ENCODE assay signal across 16 cellular contexts in the genomic region with DNA sequence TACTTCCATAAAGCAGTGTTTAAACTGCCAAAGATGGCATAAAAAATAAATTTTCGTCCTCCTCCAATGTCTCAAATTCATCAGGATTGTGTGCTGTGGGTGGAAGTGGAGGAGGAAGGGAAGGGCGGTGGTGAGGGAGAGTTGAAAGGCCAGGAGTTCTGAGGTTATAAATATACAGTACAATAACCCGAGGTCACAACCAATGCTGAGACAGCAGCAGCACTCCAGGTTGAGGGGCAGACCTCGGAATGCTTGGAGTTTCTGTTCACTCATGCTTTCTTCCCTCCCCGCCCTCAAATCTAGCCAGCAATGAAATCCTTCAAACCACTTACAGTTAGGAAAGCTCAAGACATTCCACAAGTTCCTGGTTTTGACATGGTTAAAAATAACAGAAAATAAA.
A peak's percentile ranks its signal among the peaks of the same experiment; 100 is the strongest.
DNase-seq lines count a peak whose midpoint lies in the region; ATAC-seq and TF ChIP-seq lines count a peak whose summit lies in the region.
"Had no signal": no experiment of that assay in that cellular context is flagged by ENCODE, and none has a peak within 500 bp of the region (broad histone marks: within the 10 kb centered on the region; RNA-seq: fewer than 3 reads in every experiment).

No MANE protein-coding gene starts in this region.

- H3K27ac Mint-ChIP-seq in nephron progenitor cell = peak overlapping the region; percentile 26
- H3K27ac Mint-ChIP-seq in activated naive CD8-positive, alpha-beta T cell treated with anti-CD3 and anti-CD28 coated beads for 36 hours = no peak overlapping the region

- ATAC-seq in GM21367 (IDR thresholded peaks at IDR 0.05; ENCODE audit: unreplicated experiment) = no peak

- H3K4me3 ChIP-seq in fibroblast of pulmonary artery (replicated peaks; ENCODE audit: low read depth, low read length) = no peak overlapping the region
- H3K4me3 ChIP-seq: colonic mucosa, ovary, upper lobe of left lung had no signal

- peaks cover 43% of the 10 kb centered on the region for H3K4me1 Mint-ChIP-seq in nephron progenitor cell
- peaks cover 2% of the 10 kb centered on the region for H3K4me1 Mint-ChIP-seq in activated naive CD8-positive, alpha-beta T cell treated with anti-CD3 and anti-CD28 coated beads for 36 hours

- no peak overlapping the region for H3K4me3 Mint-ChIP-seq in nephron progenitor cell
- no peak overlapping the region for H3K4me3 Mint-ChIP-seq in activated naive CD8-positive, alpha-beta T cell treated with anti-CD3 and anti-CD28 coated beads for 36 hours

- DNase-seq in AG08395 (ENCODE audit: low spot score) = peak; percentile 18
- peak; percentile 30 for DNase-seq in NCI-H226
- peak; percentile 9 for DNase-seq in fibroblast of pulmonary artery (ENCODE audit: low read depth)
- no peak for DNase-seq in nephron progenitor cell
- DNase-seq in midbrain (lab: John Stamatoyannopoulos, UW) = no peak
- no peak for DNase-seq in stimulated activated CD8-positive, alpha-beta memory T cell treated with anti-CD3 and anti-CD28 coated beads, Interleukin-4, amount 100 ng/mL, for 48 hours
- no peak for DNase-seq in activated naive CD8-positive, alpha-beta T cell treated with anti-CD3 and anti-CD28 coated beads for 36 hours
- DNase-seq: ACHN, amniotic stem cell, colonic mucosa, Kasumi-1, NCI-H1105 treated with DMSO at 0.1 percent for 48 hours, ovary, upper lobe of left lung, WERI-Rb-1 had no signal

- TF ChIP-seq CTCF in fibroblast of pulmonary artery (IDR thresholded peaks at IDR 0.05; ENCODE audit: low read length, missing control alignments) = no peak
- no peak for TF ChIP-seq CTCF in nephron progenitor cell (IDR thresholded peaks at IDR 0.05)

- H3K9me3 Mint-ChIP-seq in nephron progenitor cell = peaks cover 3% of the 10 kb centered on the region
- no peaks in the 10 kb centered on the region for H3K9me3 Mint-ChIP-seq in activated naive CD8-positive, alpha-beta T cell treated with anti-CD3 and anti-CD28 coated beads for 36 hours

- H3K36me3 Mint-ChIP-seq in nephron progenitor cell (ENCODE audit: low read depth) = peaks cover 4% of the 10 kb centered on the region
- H3K36me3 Mint-ChIP-seq in activated naive CD8-positive, alpha-beta T cell treated with anti-CD3 and anti-CD28 coated beads for 36 hours = no peaks in the 10 kb centered on the region

- H3K27me3 Mint-ChIP-seq in nephron progenitor cell (ENCODE audit: low read depth, poor library complexity) = no peaks in the 10 kb centered on the region
- H3K27me3 Mint-ChIP-seq in activated naive CD8-positive, alpha-beta T cell treated with anti-CD3 and anti-CD28 coated beads for 36 hours = peaks cover 13% of the 10 kb centered on the region

Comparison
In these comparisons a context has a peak if more than half of its experiments do, and no peak if none do; other contexts are left out.
1. DNase-seq: peak in AG08395 (single experiment), NCI-H226 (single experiment) and fibroblast of pulmonary artery (single experiment); none in nephron progenitor cell (single experiment), midbrain (single experiment), stimulated activated CD8-positive, alpha-beta memory T cell treated with anti-CD3 and anti-CD28 coated beads, Interleukin-4, amount 100 ng/mL, for 48 hours (single experiment) and activated naive CD8-positive, alpha-beta T cell treated with anti-CD3 and anti-CD28 coated beads for 36 hours (single experiment).